In genomic region chr1:13756557-13757315, GRCh38 we compare ENCODE assay signal across 13 cellular contexts. TPM values are rescaled to one million over a fixed set of nuclear protein-coding genes. Genes with fewer than 3 reads are reported as not detected.
DNase-seq lines count a peak whose midpoint lies in the region; ATAC-seq and TF ChIP-seq lines count a peak whose summit lies in the region.
"Had no signal": no experiment of that assay in that cellular context is flagged by ENCODE, and none has a peak within 500 bp of the region (broad histone marks: within the 10 kb centered on the region; RNA-seq: fewer than 3 reads in every experiment).

No MANE protein-coding gene starts in this region.

- intact Hi-C loops in heart right ventricle (cut with DNase I) (loop anchor here in 2 of 10 donors (5.0 to 10.0 kb wide), 2 partner anchors 36 to 52 kb away; partner anchors contain the start of gene PRDM2 (in 1 of the 2)), left cardiac atrium (cut with DNase I) (loop anchor here in 1 of 2 donors (5.0 kb wide), 1 partner anchor 36 kb away; no protein-coding TSS in a partner anchor)

- no peak for DNase-seq in heart right ventricle
- DNase-seq in left cardiac atrium, result no peak
- DNase-seq in WERI-Rb-1, result no peak
- DNase-seq in mesothelial cell of epicardium (ENCODE audit: low spot score in 2 of 2, unreplicated experiment in 2 of 2), result no peak
- DNase-seq in C1 segment of cervical spinal cord (lab: John Stamatoyannopoulos, UW), result no peak
- DNase-seq: CD8-positive, alpha-beta T cell; mesendoderm; NCI-H1105 treated with DMSO at 0.1 percent for 48 hours; small intestine had no signal

- H3K4me3 ChIP-seq in heart right ventricle (no peak overlapping the region), WERI-Rb-1 (ENCODE audit: low read depth, low read length) (peak overlapping the region; percentile 9)

- no peaks in the 10 kb centered on the region for H3K27me3 ChIP-seq in heart right ventricle
- H3K27me3 ChIP-seq in WERI-Rb-1 (ENCODE audit: insufficient read depth, low read depth, severe bottlenecking), result no peaks in the 10 kb centered on the region

- no peak for ATAC-seq in heart right ventricle
- no peak for ATAC-seq in left cardiac atrium
- ATAC-seq in esophagus mucosa, result no peak
- no peak for ATAC-seq in GM19351 (IDR thresholded peaks at IDR 0.05; ENCODE audit: unreplicated experiment)
- ATAC-seq in HG02642 (IDR thresholded peaks at IDR 0.05; ENCODE audit: poor library complexity, unreplicated experiment), result no peak
- ATAC-seq: CD8-positive, alpha-beta T cell had no signal

- H3K36me3 Mint-ChIP-seq in mesothelial cell of epicardium, result peaks cover 5% of the 10 kb centered on the region

- no peaks in the 10 kb centered on the region for H3K9me3 Mint-ChIP-seq in mesothelial cell of epicardium
- H3K9me3 Mint-ChIP-seq: CD8-positive, alpha-beta T cell had no signal

- peak overlapping the region; percentile 86 for H3K27ac Mint-ChIP-seq in mesothelial cell of epicardium
- H3K27ac Mint-ChIP-seq: CD8-positive, alpha-beta T cell had no signal

- 60 to 62% methylated on average over 4 of the region's 4 CpGs for WGBS in heart right ventricle, 2 donors

- H3K27ac ChIP-seq in heart right ventricle, result peak overlapping the region in 8 of 10 donors; percentile 6 to 74 (median 66)
- no peak overlapping the region for H3K27ac ChIP-seq in WERI-Rb-1
- H3K27ac ChIP-seq: HL-60 had no signal

- H3K36me3 ChIP-seq in heart right ventricle (peaks cover 0 to 18% (median 0%) of the 10 kb centered on the region in 9 donors), WERI-Rb-1 (peaks cover 15% of the 10 kb centered on the region)

- H3K4me1 Mint-ChIP-seq in mesothelial cell of epicardium, result peaks cover 56% of the 10 kb centered on the region

- TF ChIP-seq CTCF in heart right ventricle (IDR thresholded peaks at IDR 0.05) (no peak), WERI-Rb-1 (IDR thresholded peaks at IDR 0.05; ENCODE audit: low read depth, low read length) (no peak), mesothelial cell of epicardium (IDR thresholded peaks at IDR 0.05; ENCODE audit: unreplicated experiment) (no peak)

- H3K4me1 ChIP-seq in heart right ventricle, result peaks cover 0 to 98% (median 85%) of the 10 kb centered on the region in 9 donors

- H3K27me3 Mint-ChIP-seq in mesothelial cell of epicardium (ENCODE audit: low read depth), result no peaks in the 10 kb centered on the region

- no peak overlapping the region for H3K4me3 Mint-ChIP-seq in mesothelial cell of epicardium
- H3K4me3 Mint-ChIP-seq: CD8-positive, alpha-beta T cell had no signal

- no peaks in the 10 kb centered on the region for H3K9me3 ChIP-seq in heart right ventricle
- H3K9me3 ChIP-seq in WERI-Rb-1 (ENCODE audit: severe bottlenecking), result no peaks in the 10 kb centered on the region

RNA-seq across cellular contexts. Expression of gene PRDM2, which starts 56.7 kb away (rescaled TPM):
- total RNA-seq in heart right ventricle (10 to 100 TPM; 37.5 to 57.3 (median 43.1) TPM), left cardiac atrium (10 to 100 TPM; 29.9 to 36.3 TPM), mesothelial cell of epicardium (59.2 to 61.6 TPM (median 61.3 TPM) in 3 replicates), esophagus mucosa (24.7 TPM)
- 10 to 100 TPM; 10.3 to 26.3 TPM for polyA plus RNA-seq in heart right ventricle
